In the genomic region with DNA sequence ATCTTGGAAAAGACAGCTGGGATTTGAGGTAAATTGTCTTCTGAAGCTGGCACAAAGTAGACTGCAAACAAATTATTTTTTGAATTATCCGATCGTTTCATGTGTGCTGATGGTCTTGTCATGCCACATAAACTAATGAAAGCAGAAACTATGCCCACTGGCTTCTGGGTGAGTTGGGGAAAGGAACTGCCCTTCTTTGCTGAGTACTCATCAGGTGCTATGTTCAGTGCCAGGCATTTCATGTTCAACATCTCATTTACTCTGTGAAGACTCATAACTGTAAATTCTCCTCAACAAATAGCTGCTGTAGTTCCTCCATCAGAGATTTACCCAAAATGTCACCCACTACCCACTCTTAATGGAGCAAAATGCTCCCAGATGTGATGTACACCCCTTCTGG, we compare ENCODE assay signal across 1 cellular context.
TF ChIP-seq lines count a peak whose summit lies in the region.

No MANE protein-coding gene starts in this region.

TF ChIP-seq in HepG2, 621 proteins besides CTCF, POLR2A, EP300 and RAD21:
- TF ChIP-seq ZNF180 (CRISPR knock-in tag; IDR thresholded peaks at IDR 0.05; ENCODE audit: borderline replicate concordance, low read depth) (no peak), ZNF570 (CRISPR knock-in tag; IDR thresholded peaks at IDR 0.05; ENCODE audit: borderline replicate concordance) (no peak), NRL (CRISPR knock-in tag; IDR thresholded peaks at IDR 0.05; ENCODE audit: borderline replicate concordance) (no peak), SP1 (IDR thresholded peaks at IDR 0.05) (no peak), SP1 (CRISPR knock-in tag; IDR thresholded peaks at IDR 0.05) (no peak), TOE1 (CRISPR knock-in tag; IDR thresholded peaks at IDR 0.05) (no peak), ZZZ3 (CRISPR knock-in tag; IDR thresholded peaks at IDR 0.05; ENCODE audit: borderline replicate concordance) (no peak), YEATS4 (CRISPR knock-in tag; IDR thresholded peaks at IDR 0.05; ENCODE audit: borderline replicate concordance) (no peak)
- TF ChIP-seq, protein P1, sequence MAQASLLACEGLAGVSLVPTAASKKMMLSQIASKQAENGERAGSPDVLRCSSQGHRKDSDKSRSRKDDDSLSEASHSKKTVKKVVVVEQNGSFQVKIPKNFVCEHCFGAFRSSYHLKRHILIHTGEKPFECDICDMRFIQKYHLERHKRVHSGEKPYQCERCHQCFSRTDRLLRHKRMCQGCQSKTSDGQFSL (CRISPR knock-in tag; IDR thresholded peaks at IDR 0.05), result no peak
- TF ChIP-seq, protein P2, sequence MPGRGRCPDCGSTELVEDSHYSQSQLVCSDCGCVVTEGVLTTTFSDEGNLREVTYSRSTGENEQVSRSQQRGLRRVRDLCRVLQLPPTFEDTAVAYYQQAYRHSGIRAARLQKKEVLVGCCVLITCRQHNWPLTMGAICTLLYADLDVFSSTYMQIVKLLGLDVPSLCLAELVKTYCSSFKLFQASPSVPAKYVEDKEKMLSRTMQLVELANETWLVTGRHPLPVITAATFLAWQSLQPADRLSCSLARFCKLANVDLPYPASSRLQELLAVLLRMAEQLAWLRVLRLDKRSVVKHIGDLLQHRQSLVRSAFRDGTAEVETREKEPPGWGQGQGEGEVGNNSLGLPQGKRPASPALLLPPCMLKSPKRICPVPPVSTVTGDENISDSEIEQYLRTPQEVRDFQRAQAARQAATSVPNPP (CRISPR knock-in tag; IDR thresholded peaks at IDR 0.05), result no peak
